ENCODE assay signal across 1 cellular context in genomic region chr22:31790240-31790639, GRCh38.
TF ChIP-seq lines count a peak whose summit lies in the region.

No MANE protein-coding gene starts in this region.

TF ChIP-seq in IMR-90, 13 proteins besides CTCF, POLR2A, EP300 and RAD21:
- TF ChIP-seq MAZ (IDR thresholded peaks at IDR 0.05; ENCODE audit: borderline replicate concordance, low read depth, low read length), result no peak
- TF ChIP-seq MAFK (IDR thresholded peaks at IDR 0.05; ENCODE audit: low read depth, low read length), result no peak
- no peak for TF ChIP-seq CEBPB (IDR thresholded peaks at IDR 0.05; ENCODE audit: low read depth, low read length)
- no peak for TF ChIP-seq FOS (IDR thresholded peaks at IDR 0.05; ENCODE audit: low read depth, low read length)
- TF ChIP-seq BHLHE40 (IDR thresholded peaks at IDR 0.05; ENCODE audit: low read depth, low read length), result no peak
- TF ChIP-seq NFE2L2 (IDR thresholded peaks at IDR 0.05; ENCODE audit: low read depth, low read length), result no peak
- TF ChIP-seq ELK1 (IDR thresholded peaks at IDR 0.05; ENCODE audit: borderline replicate concordance, low read depth, low read length), result no peak
- TF ChIP-seq USF2 (IDR thresholded peaks at IDR 0.05; ENCODE audit: low read depth, low read length), result no peak
- TF ChIP-seq RCOR1 (IDR thresholded peaks at IDR 0.05; ENCODE audit: insufficient replicate concordance, low read length), result no peak
- TF ChIP-seq SMC3 (IDR thresholded peaks at IDR 0.05; ENCODE audit: low read depth, low read length), result no peak
- no peak for TF ChIP-seq RFX5 (IDR thresholded peaks at IDR 0.05; ENCODE audit: low read depth, low read length)
- no peak for TF ChIP-seq MXI1 (IDR thresholded peaks at IDR 0.05; ENCODE audit: borderline replicate concordance, low read depth, low read length)
